ENCODE assay signal across 18 cellular contexts in the genomic region with DNA sequence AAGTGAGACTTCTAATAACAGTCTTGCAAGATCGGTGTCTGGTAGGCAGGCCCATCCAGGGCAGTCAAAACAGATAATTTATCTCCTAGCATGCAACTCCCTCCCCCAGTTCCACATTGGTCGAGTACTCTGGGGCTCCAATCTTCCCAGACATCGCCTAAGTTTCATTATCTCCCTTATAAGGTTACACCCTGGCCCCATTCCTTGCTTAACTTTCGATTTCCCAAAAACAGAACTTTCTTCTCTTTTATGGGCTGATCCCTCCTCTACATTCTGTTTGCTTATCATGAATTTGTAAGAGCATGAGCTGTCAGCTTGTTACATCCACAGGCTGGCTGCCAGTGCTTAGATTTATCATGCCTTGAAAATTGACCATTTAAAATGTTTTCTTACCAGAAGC.
DNase-seq lines count a peak whose midpoint lies in the region; ATAC-seq and TF ChIP-seq lines count a peak whose summit lies in the region.
"Had no signal": no experiment of that assay in that cellular context is flagged by ENCODE, and none has a peak within 500 bp of the region (broad histone marks: within the 10 kb centered on the region; RNA-seq: fewer than 3 reads in every experiment).

No MANE protein-coding gene starts in this region.

- WGBS in neuronal stem cell (ENCODE audit: extremely low coverage in 2 of 2, insufficient read length in 2 of 2, insufficient replicate concordance in 1 of 2), 2 donors: no CpG with 5 or more reads among the region's 4 CpGs

- no peak overlapping the region for H3K4me3 ChIP-seq in RWPE2 (ENCODE audit: severe bottlenecking)
- H3K4me3 ChIP-seq in neuronal stem cell (ENCODE audit: low read length in 2 of 2): no peak overlapping the region

- no peak overlapping the region for H3K23ac ChIP-seq in neuronal stem cell (ENCODE audit: low read depth, low read length, poor library complexity)

- no peaks in the 10 kb centered on the region for H3K4me1 ChIP-seq in RWPE2 (ENCODE audit: insufficient read depth, poor library complexity, severe bottlenecking)
- H3K4me1 ChIP-seq in neuronal stem cell (ENCODE audit: control insufficient read depth in 2 of 2, insufficient read depth in 1 of 2, low read depth in 1 of 2, low read length in 2 of 2): no peaks in the 10 kb centered on the region
- H3K4me1 ChIP-seq: Caco-2 had no signal

- H3K27me3 Mint-ChIP-seq in progenitor cell of endocrine pancreas: no peaks in the 10 kb centered on the region
- H3K27me3 Mint-ChIP-seq: activated B cell treated with CpG ODN at 0.5 μM for 24 hours; activated CD8-positive, alpha-beta memory T cell treated with anti-CD3 and anti-CD28 coated beads, Interleukin-2, amount 10 ng/mL, durations not matched to agents 7 days and 5 days; effector memory CD8-positive, alpha-beta T cell; naive thymus-derived CD4-positive, alpha-beta T cell had no signal

- no peaks in the 10 kb centered on the region for H3K79me1 ChIP-seq in neuronal stem cell (ENCODE audit: low read depth, low read length)

- no peak overlapping the region for H4K8ac ChIP-seq in neuronal stem cell (ENCODE audit: low read depth, low read length)

- H3K9me3 ChIP-seq in RWPE2 (ENCODE audit: severe bottlenecking) (no peaks in the 10 kb centered on the region), neuronal stem cell (replicated peaks in 1 of 2; ENCODE audit: control insufficient read depth in 2 of 2, insufficient read depth in 1 of 2, low read depth in 1 of 2, low read length in 2 of 2) (no peaks in the 10 kb centered on the region)
- H3K9me3 ChIP-seq: Caco-2 had no signal

- DNase-seq in ELR (ENCODE audit: low read depth) (peak; percentile 51), RWPE2 (ENCODE audit: low spot score) (no peak), glomerular visceral epithelial cell (ENCODE audit: extremely low spot score) (peak; percentile 19), neuronal stem cell (ENCODE audit: low spot score) (no peak), GM19238 (ENCODE audit: insufficient read length, low spot score) (no peak), GM10266 (ENCODE audit: extremely low spot score) (no peak), progenitor cell of endocrine pancreas (ENCODE audit: low spot score, unreplicated experiment) (no peak)
- DNase-seq: activated B cell treated with CpG ODN at 0.5 μM for 24 hours; activated CD8-positive, alpha-beta memory T cell treated with anti-CD3 and anti-CD28 coated beads, Interleukin-2, amount 10 ng/mL, durations not matched to agents 7 days and 5 days; activated gamma-delta T cell treated with Interleukin-2 at 50 U/mL for 16 hours; brain microvascular endothelial cell; Caco-2; effector memory CD8-positive, alpha-beta T cell; islet precursor cell; naive thymus-derived CD4-positive, alpha-beta T cell; NCI-H1092; stimulated activated naive CD8-positive, alpha-beta T cell treated with anti-CD3 and anti-CD28 coated beads, Interleukin-15, Interleukin-2, amounts not matched to agents 100 U/mL and 50 U/mL, for 24 hours had no signal

- ATAC-seq in RWPE2 (ENCODE audit: low read depth): peak; percentile 81
- no peak for ATAC-seq in HG02610 (IDR thresholded peaks at IDR 0.05; ENCODE audit: unreplicated experiment)
- ATAC-seq: activated CD8-positive, alpha-beta memory T cell treated with anti-CD3 and anti-CD28 coated beads, Interleukin-2, amount 10 ng/mL, durations not matched to agents 7 days and 5 days; effector memory CD8-positive, alpha-beta T cell; naive thymus-derived CD4-positive, alpha-beta T cell; stimulated activated naive CD8-positive, alpha-beta T cell treated with anti-CD3 and anti-CD28 coated beads, Interleukin-15, Interleukin-2, amounts not matched to agents 100 U/mL and 50 U/mL, for 24 hours had no signal

- H3K4me2 ChIP-seq in neuronal stem cell (ENCODE audit: insufficient read depth, low read length, poor library complexity, severe bottlenecking): no peak overlapping the region

- H3K18ac ChIP-seq in neuronal stem cell (ENCODE audit: low read length): no peak overlapping the region

- no peak overlapping the region for H3K4ac ChIP-seq in neuronal stem cell (ENCODE audit: low read length)

- H3K9me3 Mint-ChIP-seq in progenitor cell of endocrine pancreas (ENCODE audit: low read depth): peaks cover 4% of the 10 kb centered on the region
- H3K9me3 Mint-ChIP-seq: activated B cell treated with CpG ODN at 0.5 μM for 24 hours had no signal

- TF ChIP-seq CTCF in RWPE2 (IDR thresholded peaks at IDR 0.05; ENCODE audit: poor library complexity, severe bottlenecking) (no peak), GM10266 (IDR thresholded peaks at IDR 0.05; ENCODE audit: control insufficient read depth, insufficient read depth, low read depth, missing control alignments) (no peak), progenitor cell of endocrine pancreas (IDR thresholded peaks at IDR 0.05; ENCODE audit: unreplicated experiment) (no peak)

- H2BK120ac ChIP-seq in neuronal stem cell (ENCODE audit: low read depth, low read length): no peak overlapping the region

- no peaks in the 10 kb centered on the region for H3K36me3 Mint-ChIP-seq in progenitor cell of endocrine pancreas (ENCODE audit: insufficient read depth)
- H3K36me3 Mint-ChIP-seq: activated CD8-positive, alpha-beta memory T cell treated with anti-CD3 and anti-CD28 coated beads, Interleukin-2, amount 10 ng/mL, durations not matched to agents 7 days and 5 days; naive thymus-derived CD4-positive, alpha-beta T cell had no signal

- H3K36me3 ChIP-seq in RWPE2 (ENCODE audit: low read depth) (no peaks in the 10 kb centered on the region), neuronal stem cell (replicated peaks in 1 of 2; ENCODE audit: control insufficient read depth in 2 of 2, insufficient read depth in 2 of 2, low read length in 2 of 2) (no peaks in the 10 kb centered on the region)
- H3K36me3 ChIP-seq: brain microvascular endothelial cell had no signal

- H2BK5ac ChIP-seq in neuronal stem cell (ENCODE audit: low read length): no peak overlapping the region

- H2BK15ac ChIP-seq in neuronal stem cell (ENCODE audit: low read length): no peak overlapping the region

- H3K27ac Mint-ChIP-seq in progenitor cell of endocrine pancreas: no peak overlapping the region
- H3K27ac Mint-ChIP-seq: activated B cell treated with CpG ODN at 0.5 μM for 24 hours; activated CD8-positive, alpha-beta memory T cell treated with anti-CD3 and anti-CD28 coated beads, Interleukin-2, amount 10 ng/mL, durations not matched to agents 7 days and 5 days; effector memory CD8-positive, alpha-beta T cell; naive thymus-derived CD4-positive, alpha-beta T cell had no signal

- H3K27me3 ChIP-seq in RWPE2 (ENCODE audit: insufficient read depth, poor library complexity, severe bottlenecking) (no peaks in the 10 kb centered on the region), neuronal stem cell (ENCODE audit: control insufficient read depth in 3 of 3, insufficient read depth in 3 of 3, low read depth in 1 of 3, low read length in 3 of 3) (no peaks in the 10 kb centered on the region)
- H3K27me3 ChIP-seq: brain microvascular endothelial cell had no signal

- peak overlapping the region; percentile 34 for H2AFZ ChIP-seq in neuronal stem cell (ENCODE audit: low read length)

- H3K4me3 Mint-ChIP-seq in progenitor cell of endocrine pancreas (ENCODE audit: low read depth): no peak overlapping the region
- H3K4me3 Mint-ChIP-seq: activated B cell treated with CpG ODN at 0.5 μM for 24 hours; activated CD8-positive, alpha-beta memory T cell treated with anti-CD3 and anti-CD28 coated beads, Interleukin-2, amount 10 ng/mL, durations not matched to agents 7 days and 5 days; effector memory CD8-positive, alpha-beta T cell; naive thymus-derived CD4-positive, alpha-beta T cell had no signal

- no peak overlapping the region for H4K91ac ChIP-seq in neuronal stem cell (ENCODE audit: low read depth, low read length, poor library complexity)

- no peak overlapping the region for H2BK12ac ChIP-seq in neuronal stem cell (ENCODE audit: low read length)

- no peak overlapping the region for H3K9ac ChIP-seq in neuronal stem cell (ENCODE audit: low read depth, low read length, poor library complexity)

- no peak overlapping the region for H3K14ac ChIP-seq in neuronal stem cell (ENCODE audit: low read length)

- H3K27ac ChIP-seq in RWPE2 (ENCODE audit: poor library complexity, severe bottlenecking) (no peak overlapping the region), neuronal stem cell (replicated peaks; ENCODE audit: low read length) (no peak overlapping the region)
- H3K27ac ChIP-seq: brain microvascular endothelial cell had no signal

- H2AK5ac ChIP-seq in neuronal stem cell (ENCODE audit: low read depth, low read length): no peak overlapping the region

- H3K4me1 Mint-ChIP-seq in progenitor cell of endocrine pancreas (ENCODE audit: low read depth): peaks cover 4% of the 10 kb centered on the region
- H3K4me1 Mint-ChIP-seq: activated B cell treated with CpG ODN at 0.5 μM for 24 hours; activated CD8-positive, alpha-beta memory T cell treated with anti-CD3 and anti-CD28 coated beads, Interleukin-2, amount 10 ng/mL, durations not matched to agents 7 days and 5 days; naive thymus-derived CD4-positive, alpha-beta T cell had no signal

Comparison
In these comparisons a context has a peak if more than half of its experiments do, and no peak if none do; other contexts are left out.
1. DNase-seq: peak in ELR (single experiment) and glomerular visceral epithelial cell (single experiment); none in RWPE2 (single experiment), neuronal stem cell (single experiment), GM19238 (single experiment), GM10266 (single experiment) and progenitor cell of endocrine pancreas (single experiment).